In genomic region chr7:144027070-144027469, GRCh38 we compare ENCODE assay signal across 8 cellular contexts. TPM values are rescaled to one million over a fixed set of nuclear protein-coding genes. Genes with fewer than 3 reads are reported as not detected.
DNase-seq lines count a peak whose midpoint lies in the region; ATAC-seq, FAIRE-seq and TF ChIP-seq lines count a peak whose summit lies in the region.

No MANE protein-coding gene starts in this region.

- no peak overlapping the region for H3K9ac ChIP-seq in KMS-11

- H3K36me3 ChIP-seq in KMS-11 (ENCODE audit: insufficient read depth): no peaks in the 10 kb centered on the region
- H3K36me3 ChIP-seq in bronchial epithelial cell (ENCODE audit: control insufficient read depth, insufficient read depth, low read length): no peaks in the 10 kb centered on the region
- H3K36me3 ChIP-seq in lower lobe of right lung: no peaks in the 10 kb centered on the region

- no peak overlapping the region for H3K27ac ChIP-seq in KMS-11
- no peak overlapping the region for H3K27ac ChIP-seq in lower lobe of right lung

- H3K4me1 ChIP-seq in KMS-11 (ENCODE audit: low read depth, poor library complexity, severe bottlenecking): no peaks in the 10 kb centered on the region
- H3K4me1 ChIP-seq in lower lobe of right lung: peaks cover 4% of the 10 kb centered on the region

- intact Hi-C loops in lower lobe of right lung (cut with DNase I): no loop called here

- no peak overlapping the region for H3K4me2 ChIP-seq in KMS-11

- H3K27me3 ChIP-seq in KMS-11 (ENCODE audit: insufficient read depth, low read depth) (no peaks in the 10 kb centered on the region), bronchial epithelial cell (ENCODE audit: control insufficient read depth, insufficient read depth, low read length) (no peaks in the 10 kb centered on the region), lower lobe of right lung (ENCODE audit: low read depth) (no peaks in the 10 kb centered on the region)

- ATAC-seq in lower lobe of right lung (no peak), HG03039 (IDR thresholded peaks at IDR 0.05; ENCODE audit: unreplicated experiment) (no peak), HG03469 (IDR thresholded peaks at IDR 0.05; ENCODE audit: unreplicated experiment) (no peak)

- H3K4me3 ChIP-seq in KMS-11 (IDR thresholded peaks at IDR 0.05; ENCODE audit: insufficient read depth, low read depth, low read length) (no peak overlapping the region), bronchial epithelial cell (ENCODE audit: low read depth, low read length) (no peak overlapping the region), lower lobe of right lung (no peak overlapping the region)

- DNase-seq in AG09319 (ENCODE audit: extremely low read depth, low read depth): peak; percentile 3
- peak; percentile 26 for DNase-seq in bronchial epithelial cell (ENCODE audit: low read depth)
- DNase-seq in lower lobe of right lung: no peak
- no peak for DNase-seq in NCI-H82 treated with DMSO at 0.1 percent for 48 hours (lab: John Stamatoyannopoulos, UW; ENCODE audit: unreplicated experiment)
- no peak for DNase-seq in SKM-1 (lab: John Stamatoyannopoulos, UW; ENCODE audit: unreplicated experiment)

- no peaks in the 10 kb centered on the region for H3K9me3 ChIP-seq in lower lobe of right lung

- H2AFZ ChIP-seq in KMS-11 (ENCODE audit: low read depth): no peak overlapping the region

- no peak for FAIRE-seq in bronchial epithelial cell (lab: Jason Lieb, UNC)

- TF ChIP-seq CTCF in AG09319 (IDR thresholded peaks at IDR 0.05; ENCODE audit: low read depth, low read length) (peak; percentile 43), KMS-11 (conservative IDR thresholded peaks at IDR 0.05; ENCODE audit: low read depth, low read length) (0 out of 2 replicates have a peak, but pooled peaks have one; percentile 8), bronchial epithelial cell (IDR thresholded peaks at IDR 0.05; ENCODE audit: insufficient read depth, low read length, severe bottlenecking) (peak; percentile 9), lower lobe of right lung (IDR thresholded peaks at IDR 0.05) (peak; percentile 21)

- no peaks in the 10 kb centered on the region for H3K79me2 ChIP-seq in KMS-11 (ENCODE audit: insufficient read depth, low read depth)

- H4K20me1 ChIP-seq in KMS-11 (ENCODE audit: insufficient read depth): no peaks in the 10 kb centered on the region

RNA-seq across cellular contexts. Expression of gene OR2A5, which starts 21.7 kb away (rescaled TPM):
- total RNA-seq in bronchial epithelial cell (not detected in 2 replicates), lower lobe of right lung (not detected)

RNA-seq across cellular contexts. Expression of gene OR6B1, which starts 26.9 kb away (rescaled TPM):
- not detected in 2 replicates for total RNA-seq in bronchial epithelial cell
- not detected for total RNA-seq in lower lobe of right lung

RNA-seq across cellular contexts. Expression of gene OR2A25, which starts 42.5 kb away (rescaled TPM):
- not detected in 2 replicates for total RNA-seq in bronchial epithelial cell
- total RNA-seq in lower lobe of right lung: not detected

RNA-seq across cellular contexts. Expression of gene OR2A12, which starts 59.0 kb away (rescaled TPM):
- total RNA-seq in bronchial epithelial cell (not detected in 2 replicates), lower lobe of right lung (not detected)

Comparison
In these comparisons a context has a peak if more than half of its experiments do, and no peak if none do; other contexts are left out.
1. DNase-seq: peak in AG09319 (single experiment) and bronchial epithelial cell (single experiment); none in lower lobe of right lung (single experiment), NCI-H82 treated with DMSO at 0.1 percent for 48 hours (single experiment) and SKM-1 (single experiment).
2. Peak in every context shown above with its lines, with median percentiles within 50 percentile points of each other: CTCF ChIP-seq.